Comparison of ENCODE assay signal across 7 cellular contexts in genomic region chr11:123291201-123291869, GRCh38.
"Had no signal": no experiment of that assay in that cellular context is flagged by ENCODE, and none has a peak within 500 bp of the region (broad histone marks: within the 10 kb centered on the region; RNA-seq: fewer than 3 reads in every experiment).

No MANE protein-coding gene starts in this region.

- DNase-seq: IMR-90, KBM-7, KG1 had no signal

- ATAC-seq: HepG2, K562 had no signal

- H3K4me3 ChIP-seq: K562 had no signal

- H3K27ac ChIP-seq: HL-60 had no signal

- H3K9me3 Mint-ChIP-seq: IgD-negative memory B cell had no signal

- H3K27ac Mint-ChIP-seq: IgD-negative memory B cell had no signal

- H3K4me3 Mint-ChIP-seq: IgD-negative memory B cell had no signal

- H3K4me1 Mint-ChIP-seq: IgD-negative memory B cell had no signal

- H3K36me3 Mint-ChIP-seq: IgD-negative memory B cell had no signal
